ENCODE assay signal across 1 cellular context in genomic region chr7:4436361-4436899, GRCh38.
TF ChIP-seq lines count a peak whose summit lies in the region.

No MANE protein-coding gene starts in this region.

TF ChIP-seq in HepG2, 621 proteins besides CTCF, POLR2A, EP300 and RAD21 (continued from another document and continues in another):
- no peak for TF ChIP-seq KIAA2018 (CRISPR knock-in tag; IDR thresholded peaks at IDR 0.05; ENCODE audit: borderline replicate concordance)
- TF ChIP-seq FOXA1 (IDR thresholded peaks at IDR 0.05) = no peak
- TF ChIP-seq FOXA1 (CRISPR knock-in tag; IDR thresholded peaks at IDR 0.05) = 0 out of 2 replicates have a peak, but pooled peaks have one; percentile 12
- TF ChIP-seq MAFF (IDR thresholded peaks at IDR 0.05; ENCODE audit: low read depth, low read length) = peak; percentile 33; the same call in 1 of the 2 replicates
- no peak for TF ChIP-seq ZNF142 (CRISPR knock-in tag; IDR thresholded peaks at IDR 0.05)
- TF ChIP-seq RXRB (CRISPR knock-in tag; IDR thresholded peaks at IDR 0.05; ENCODE audit: borderline replicate concordance) = no peak
- no peak for TF ChIP-seq THYN1 (CRISPR knock-in tag; IDR thresholded peaks at IDR 0.05; ENCODE audit: borderline replicate concordance, low read depth)
- no peak for TF ChIP-seq CREBL2 (CRISPR knock-in tag; IDR thresholded peaks at IDR 0.05; ENCODE audit: borderline replicate concordance)
- no peak for TF ChIP-seq HMGXB3 (CRISPR knock-in tag; IDR thresholded peaks at IDR 0.05; ENCODE audit: borderline replicate concordance)
- no peak for TF ChIP-seq CBX2 (IDR thresholded peaks at IDR 0.05; ENCODE audit: low read depth, low read length)
- no peak for TF ChIP-seq CBX2 (CRISPR knock-in tag; IDR thresholded peaks at IDR 0.05; ENCODE audit: low read depth)
- no peak for TF ChIP-seq ZBTB43 (CRISPR knock-in tag; conservative IDR thresholded peaks at IDR 0.05)
- no peak for TF ChIP-seq PLSCR1 (CRISPR knock-in tag; IDR thresholded peaks at IDR 0.05; ENCODE audit: borderline replicate concordance)
- TF ChIP-seq NPAS2 (CRISPR knock-in tag; IDR thresholded peaks at IDR 0.05; ENCODE audit: borderline replicate concordance) = no peak
- no peak for TF ChIP-seq HDAC6 (IDR thresholded peaks at IDR 0.05; ENCODE audit: low read depth, low read length)
- no peak for TF ChIP-seq MAF1 (CRISPR knock-in tag; IDR thresholded peaks at IDR 0.05; ENCODE audit: borderline replicate concordance)
- no peak for TF ChIP-seq ZNF891 (CRISPR knock-in tag; IDR thresholded peaks at IDR 0.05)
- peak; percentile 89 for TF ChIP-seq BCL6 (CRISPR knock-in tag; IDR thresholded peaks at IDR 0.05)
- no peak for TF ChIP-seq FOXP1 (IDR thresholded peaks at IDR 0.05)
- no peak for TF ChIP-seq FOXP1 (CRISPR knock-in tag; IDR thresholded peaks at IDR 0.05)
- TF ChIP-seq HOXD1 (CRISPR knock-in tag; IDR thresholded peaks at IDR 0.05) = no peak
- no peak for TF ChIP-seq ZIK1 (CRISPR knock-in tag; IDR thresholded peaks at IDR 0.05; ENCODE audit: borderline replicate concordance, low read depth)
- no peak for TF ChIP-seq ZNF33B (CRISPR knock-in tag; IDR thresholded peaks at IDR 0.05)
- TF ChIP-seq ZNF766 (CRISPR knock-in tag; IDR thresholded peaks at IDR 0.05; ENCODE audit: borderline replicate concordance) = no peak
- no peak for TF ChIP-seq FUBP1 (CRISPR knock-in tag; IDR thresholded peaks at IDR 0.05; ENCODE audit: borderline replicate concordance)
- no peak for TF ChIP-seq ZNF644 (CRISPR knock-in tag; IDR thresholded peaks at IDR 0.05; ENCODE audit: low read depth)
- TF ChIP-seq ZNF577 (CRISPR knock-in tag; IDR thresholded peaks at IDR 0.05; ENCODE audit: borderline replicate concordance, low read depth) = no peak
- TF ChIP-seq MNT (IDR thresholded peaks at IDR 0.05) = no peak
- TF ChIP-seq ZNF746 (CRISPR knock-in tag; IDR thresholded peaks at IDR 0.05) = no peak
